Comparison of ENCODE assay signal across 24 cellular contexts in the genomic region with DNA sequence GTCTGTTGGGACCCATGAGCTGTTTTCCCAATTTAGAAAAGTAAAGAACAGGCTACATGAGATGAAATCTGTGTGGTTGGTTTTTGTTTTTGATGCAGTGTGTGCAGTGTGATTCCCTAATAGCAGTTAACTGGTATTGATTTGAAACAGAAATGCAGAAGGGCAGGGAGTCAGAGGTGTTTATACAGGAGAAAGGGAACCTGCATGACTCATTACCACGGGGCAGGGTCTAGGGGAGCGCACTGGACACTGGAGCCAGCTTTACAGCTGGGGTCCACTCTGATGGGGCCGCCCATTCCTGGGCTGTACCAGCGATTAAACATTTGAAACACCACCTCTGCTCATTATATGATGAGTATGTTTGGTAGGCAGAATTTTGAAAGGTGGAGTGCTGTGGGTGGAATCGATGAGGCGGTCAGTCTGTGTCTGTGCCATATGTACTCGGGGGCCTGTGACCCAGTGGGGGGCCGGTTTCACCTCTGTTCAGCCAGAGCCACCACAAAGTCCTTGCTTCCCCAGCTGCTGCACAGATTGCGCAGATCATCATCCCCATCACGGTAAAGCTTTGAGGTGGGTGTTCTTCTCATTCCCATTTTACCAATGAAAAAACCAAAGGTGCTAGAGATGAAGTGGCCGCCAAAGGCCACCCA.
DNase-seq lines count a peak whose midpoint lies in the region; ATAC-seq and TF ChIP-seq lines count a peak whose summit lies in the region.
"Had no signal": no experiment of that assay in that cellular context is flagged by ENCODE, and none has a peak within 500 bp of the region (broad histone marks: within the 10 kb centered on the region; RNA-seq: fewer than 3 reads in every experiment).

No MANE protein-coding gene starts in this region.

- H3K9me3 ChIP-seq in AG04450 (ENCODE audit: control insufficient read depth, insufficient read depth, low read length) = no peaks in the 10 kb centered on the region
- H3K9me3 ChIP-seq in PC-9 (ENCODE audit: insufficient read depth, low read depth) = no peaks in the 10 kb centered on the region
- H3K9me3 ChIP-seq: BE2C, esophagus squamous epithelium, gastroesophageal sphincter, vagina had no signal

- H3K27ac Mint-ChIP-seq in chondrocyte (ENCODE audit: unreplicated experiment) = no peak overlapping the region
- H3K27ac Mint-ChIP-seq: activated CD4-positive, alpha-beta memory T cell treated with anti-CD3 and anti-CD28 coated beads for 36 hours had no signal

- H3K36me3 Mint-ChIP-seq in chondrocyte (ENCODE audit: low read depth) = peaks cover 3% of the 10 kb centered on the region
- H3K36me3 Mint-ChIP-seq: activated CD4-positive, alpha-beta memory T cell treated with anti-CD3 and anti-CD28 coated beads for 36 hours had no signal

- H2BK5ac ChIP-seq in mesendoderm (ENCODE audit: low read length) = no peak overlapping the region

- no peak overlapping the region for H3K18ac ChIP-seq in mesendoderm (ENCODE audit: low read length)

- no peak overlapping the region for H4K5ac ChIP-seq in mesendoderm (ENCODE audit: low read length)

- no peak overlapping the region for H3K4me3 Mint-ChIP-seq in chondrocyte (ENCODE audit: unreplicated experiment)
- H3K4me3 Mint-ChIP-seq: activated CD4-positive, alpha-beta memory T cell treated with anti-CD3 and anti-CD28 coated beads for 36 hours had no signal

- H4K8ac ChIP-seq in mesendoderm (ENCODE audit: low read depth, low read length) = no peak overlapping the region

- H3K9me2 ChIP-seq in PC-9 (ENCODE audit: insufficient read depth) = no peaks in the 10 kb centered on the region

- TF ChIP-seq CTCF in AG04450 (IDR thresholded peaks at IDR 0.05; ENCODE audit: low read depth, low read length) = no peak
- TF ChIP-seq CTCF in PC-9 (conservative IDR thresholded peaks at IDR 0.05) = no peak
- TF ChIP-seq CTCF in chondrocyte (IDR thresholded peaks at IDR 0.05) = no peak
- no peak for TF ChIP-seq CTCF in foreskin fibroblast (IDR thresholded peaks at IDR 0.05; ENCODE audit: low read depth, low read length)

- H3K4ac ChIP-seq in mesendoderm (ENCODE audit: low read depth, low read length) = no peak overlapping the region

- H3K4me3 ChIP-seq in AG04450 (ENCODE audit: low read depth, low read length) = no peak overlapping the region
- no peak overlapping the region for H3K4me3 ChIP-seq in PC-9
- no peak overlapping the region for H3K4me3 ChIP-seq in mesendoderm (ENCODE audit: low read length)
- H3K4me3 ChIP-seq in foreskin fibroblast (ENCODE audit: low read depth in 1 of 2, low read length in 2 of 2) = no peak overlapping the region
- H3K4me3 ChIP-seq: esophagus squamous epithelium, gastroesophageal sphincter, vagina had no signal

- H3K9me3 Mint-ChIP-seq in chondrocyte (ENCODE audit: low read depth) = no peaks in the 10 kb centered on the region
- H3K9me3 Mint-ChIP-seq: activated CD4-positive, alpha-beta memory T cell treated with anti-CD3 and anti-CD28 coated beads for 36 hours had no signal

- H2BK15ac ChIP-seq in mesendoderm (replicated peaks; ENCODE audit: low read depth) = no peak overlapping the region

- DNase-seq in AG04450 (ENCODE audit: low read depth, low spot score) = no peak
- DNase-seq in PC-9 = peak in 1 of 2 experiments; percentile 22
- peak; percentile 47 for DNase-seq in chondrocyte (ENCODE audit: low spot score)
- no peak for DNase-seq in mesendoderm
- DNase-seq in NCI-H1092 treated with DMSO at 0.1 percent for 48 hours (lab: John Stamatoyannopoulos, UW) = no peak
- no peak for DNase-seq in foreskin fibroblast
- DNase-seq in germinal center (ENCODE audit: low spot score) = no peak
- DNase-seq: activated CD4-positive, alpha-beta memory T cell treated with anti-CD3 and anti-CD28 coated beads for 36 hours; activated CD8-positive, alpha-beta memory T cell treated with anti-CD3 and anti-CD28 coated beads, Interleukin-2, amount 50 U/mL, for 48 hours; activated effector memory CD4-positive, alpha-beta T cell treated with anti-CD3 and anti-CD28 coated beads, Interleukin-2, amount 50 U/mL, for 16 hours; BE2C; COR-L47; DMS79 treated with DMSO at 0.1 percent for 48 hours; esophagus squamous epithelium; H7; NCI-H1105 treated with DMSO at 0.1 percent for 48 hours; NCI-H2081; NCI-H446; SHP77 treated with DMSO at 0.1 percent for 48 hours; substantia nigra had no signal

- no peak overlapping the region for H2AK5ac ChIP-seq in mesendoderm (ENCODE audit: low read length)

- peaks cover 9% of the 10 kb centered on the region; the same call in 1 of the 2 replicates for H3K36me3 ChIP-seq in PC-9 (ENCODE audit: low read depth)
- no peaks in the 10 kb centered on the region for H3K36me3 ChIP-seq in mesendoderm (ENCODE audit: control insufficient read depth, insufficient read depth, low read length)
- H3K36me3 ChIP-seq: BE2C, vagina had no signal

- H3K56ac ChIP-seq in mesendoderm (ENCODE audit: low read length) = no peak overlapping the region

- intact Hi-C loops in PC-9 (cut with micrococcal nuclease; ENCODE audit: unreplicated experiment) = no loop called here

- ATAC-seq in GM18511 (IDR thresholded peaks at IDR 0.05; ENCODE audit: unreplicated experiment) = no peak
- ATAC-seq: activated CD4-positive, CD25-positive, alpha-beta regulatory T cell treated with anti-CD3 and anti-CD28 coated beads, Interleukin-2, amount 50 U/mL, for 24 hours; gastroesophageal sphincter had no signal

- CTCF ChIA-PET in AG04450 (lab: Charles Lee) (no interaction called here), PC-9 (lab: Charles Lee) (no interaction called here)

- BruUV-seq in PC-9 (replicated peaks; lab: Mats Ljungman, UMichigan) = no TSS peak

- H3K79me2 ChIP-seq in PC-9 (ENCODE audit: low read depth) = peaks cover 92% of the 10 kb centered on the region
- H3K79me2 ChIP-seq in mesendoderm (ENCODE audit: control insufficient read depth, insufficient read depth, low read length) = peaks cover 13% of the 10 kb centered on the region

- H3K4me2 ChIP-seq in PC-9 = peak overlapping the region; percentile 46; the same call in 1 of the 2 replicates
- no peak overlapping the region for H3K4me2 ChIP-seq in mesendoderm (ENCODE audit: low read length)

- peaks cover 38% of the 10 kb centered on the region for H3F3A ChIP-seq in PC-9 (ENCODE audit: insufficient read depth, low read depth)

- H3K4me1 ChIP-seq in PC-9 (replicated peaks; ENCODE audit: insufficient read depth) = peaks cover 52% of the 10 kb centered on the region
- peaks cover 6% of the 10 kb centered on the region for H3K4me1 ChIP-seq in mesendoderm (ENCODE audit: control insufficient read depth, low read depth, low read length)
- H3K4me1 ChIP-seq: BE2C had no signal

- H3K27me3 Mint-ChIP-seq in chondrocyte (ENCODE audit: low read depth) = no peaks in the 10 kb centered on the region
- H3K27me3 Mint-ChIP-seq: activated CD4-positive, alpha-beta memory T cell treated with anti-CD3 and anti-CD28 coated beads for 36 hours had no signal

- H3K4me1 Mint-ChIP-seq in chondrocyte (ENCODE audit: low read depth) = peaks cover 31% of the 10 kb centered on the region

- WGBS in mesendoderm (ENCODE audit: extremely low coverage, insufficient coverage, low lambda C conversion rate) = no CpG with 5 or more reads among the region's 11 CpGs

- POLR2A ChIA-PET in AG04450 (lab: Yijun Ruan, JAX) (no interaction called here), PC-9 (lab: Charles Lee; ENCODE audit: unreplicated experiment) (no interaction called here)

- H3K27me3 ChIP-seq in AG04450 (ENCODE audit: control insufficient read depth, insufficient read depth, low read length) = no peaks in the 10 kb centered on the region
- no peaks in the 10 kb centered on the region for H3K27me3 ChIP-seq in PC-9 (ENCODE audit: insufficient read depth, low read depth)
- H3K27me3 ChIP-seq in mesendoderm (ENCODE audit: insufficient read depth, low read length, poor library complexity) = no peaks in the 10 kb centered on the region
- H3K27me3 ChIP-seq: BE2C, esophagus squamous epithelium, gastroesophageal sphincter, vagina had no signal

- H4K20me1 ChIP-seq in PC-9 (ENCODE audit: insufficient read depth) = peaks cover 6% of the 10 kb centered on the region; the same call in 1 of the 2 replicates

- peaks cover 39% of the 10 kb centered on the region for H3K79me1 ChIP-seq in mesendoderm (ENCODE audit: low read length)

- no peak overlapping the region for H3K9ac ChIP-seq in mesendoderm (ENCODE audit: low read length)

- H2BK120ac ChIP-seq in mesendoderm (ENCODE audit: low read depth, low read length) = no peak overlapping the region

- H2AFZ ChIP-seq in PC-9 = no peak overlapping the region

- H3K27ac ChIP-seq in AG04450 (ENCODE audit: low read depth, low read length) (peak overlapping the region; percentile 21), PC-9 (peak overlapping the region; percentile 68), mesendoderm (ENCODE audit: low read depth, low read length) (peak overlapping the region; percentile 53)
- H3K27ac ChIP-seq: gastroesophageal sphincter had no signal

- H3K23ac ChIP-seq in mesendoderm (ENCODE audit: low read length) = no peak overlapping the region
